In genomic region chr17:7234100-7235012, GRCh38 we compare ENCODE assay signal across 8 cellular contexts. TPM values are rescaled to one million over a fixed set of nuclear protein-coding genes. Genes with fewer than 3 reads are reported as not detected.
DNase-seq lines count a peak whose midpoint lies in the region; FAIRE-seq and TF ChIP-seq lines count a peak whose summit lies in the region.

DVL2 (minus strand) TSS chr17:7234517; CDS start chr17:7234262, 255 bp downstream.

- peaks cover 91% of the 10 kb centered on the region for H3K79me2 ChIP-seq in SK-N-SH (ENCODE audit: insufficient read depth)

- peaks cover 36% of the 10 kb centered on the region for H4K20me1 ChIP-seq in SK-N-SH (ENCODE audit: insufficient read depth)

- H3K4me2 ChIP-seq in SK-N-SH = peak within 1 kb of the TSS; percentile 81

- peak within 1 kb of the TSS; percentile 89 for H3K9ac ChIP-seq in SK-N-SH

- DNase-seq in ELR (ENCODE audit: low read depth) = peak; percentile 97
- DNase-seq in HCEC 1CT = peak; percentile 93
- DNase-seq in MV-4-11 (lab: John Stamatoyannopoulos, UW) = peak; percentile 90
- DNase-seq in SK-N-SH = peak; percentile 97
- peak; percentile 96 for DNase-seq in activated naive CD4-positive, alpha-beta T cell treated with anti-CD3 and anti-CD28 coated beads, Interleukin-2, amount 10 ng/mL, durations not matched to agents 7 days and 5 days
- DNase-seq in frontal cortex (ENCODE audit: low spot score in 2 of 2) = peak; percentile 97 to 98

- peak within 1 kb of the TSS; percentile 98 for H3K4me3 Mint-ChIP-seq in activated naive CD4-positive, alpha-beta T cell treated with anti-CD3 and anti-CD28 coated beads, Interleukin-2, amount 10 ng/mL, durations not matched to agents 7 days and 5 days

- TF ChIP-seq CTCF in SK-N-SH (IDR thresholded peaks at IDR 0.05) = no peak
- TF ChIP-seq CTCF in neutrophil (IDR thresholded peaks at IDR 0.05) = peak; percentile 35
- TF ChIP-seq CTCF in subcutaneous adipose tissue (IDR thresholded peaks at IDR 0.05; ENCODE audit: low read depth) = no peak

- no peaks in the 10 kb centered on the region for H3K27me3 Mint-ChIP-seq in activated naive CD4-positive, alpha-beta T cell treated with anti-CD3 and anti-CD28 coated beads, Interleukin-2, amount 10 ng/mL, durations not matched to agents 7 days and 5 days

- H3K27ac Mint-ChIP-seq in activated naive CD4-positive, alpha-beta T cell treated with anti-CD3 and anti-CD28 coated beads, Interleukin-2, amount 10 ng/mL, durations not matched to agents 7 days and 5 days = peak within 1 kb of the TSS; percentile 88

- H3F3A ChIP-seq in SK-N-SH (replicated peaks; ENCODE audit: insufficient read depth) = peaks cover 34% of the 10 kb centered on the region

- H3K9me3 Mint-ChIP-seq in activated naive CD4-positive, alpha-beta T cell treated with anti-CD3 and anti-CD28 coated beads, Interleukin-2, amount 10 ng/mL, durations not matched to agents 7 days and 5 days = no peaks in the 10 kb centered on the region

- TF ChIP-seq RAD21 in SK-N-SH (IDR thresholded peaks at IDR 0.05; ENCODE audit: low read length) = no peak

- CTCF ChIA-PET in SK-N-SH (lab: Yijun Ruan, JAX) = interaction anchor here (0.6 to 6.5 kb wide), 8 partner anchors 12 to 112 kb away, joined by 3 to 44 read pairs (median 4); partner anchors contain the start of genes ACADVL, CTDNEP1 and DLG4
- CTCF ChIA-PET in activated naive CD4-positive, alpha-beta T cell treated with anti-CD3 and anti-CD28 coated beads, Interleukin-2, amount 10 ng/mL, durations not matched to agents 7 days and 5 days (lab: Charles Lee) = interaction anchor here (1.0 to 1.1 kb wide), 2 partner anchors 20 to 62 kb away, joined by 3 to 4 read pairs; no protein-coding TSS in a partner anchor

- peak within 1 kb of the TSS; percentile 86 to 89 for H3K4me3 ChIP-seq in SK-N-SH (ENCODE audit: low read depth in 2 of 2, low read length in 1 of 2)
- peak within 1 kb of the TSS; percentile 93 to 100 for H3K4me3 ChIP-seq in neutrophil (ENCODE audit: low read depth in 1 of 2, low read length in 1 of 2)

- POLR2A ChIA-PET in SK-N-SH (lab: Yijun Ruan, JAX) = interaction anchor here (0.7 to 1.7 kb wide), 8 partner anchors 9 to 95 kb away, joined by 3 to 27 read pairs (median 4); partner anchors contain the start of genes ACADVL, DLG4, GABARAP and NEURL4

- H3K36me3 ChIP-seq in SK-N-SH (replicated peaks in 1 of 2; ENCODE audit: control insufficient read depth in 1 of 2, insufficient read depth in 2 of 2, low read length in 1 of 2) (peaks cover 31 to 41% of the 10 kb centered on the region in 2 experiments), neutrophil (peaks cover 38% of the 10 kb centered on the region)

- peak within 1 kb of the TSS; percentile 82 to 94 for H3K27ac ChIP-seq in SK-N-SH (ENCODE audit: low read depth in 2 of 2, low read length in 1 of 2)
- peak within 1 kb of the TSS; percentile 79 for H3K27ac ChIP-seq in neutrophil

- H3K9me2 ChIP-seq in SK-N-SH = no peaks in the 10 kb centered on the region

- no peak for FAIRE-seq in frontal cortex (lab: Jason Lieb, UNC)

- WGBS in SK-N-SH (ENCODE audit: low lambda C conversion rate) = 5% methylated on average over 44 of the region's 74 CpGs

- H3K27me3 ChIP-seq in SK-N-SH (ENCODE audit: insufficient read depth) (no peaks in the 10 kb centered on the region), neutrophil (no peaks in the 10 kb centered on the region)

- H3K4me1 ChIP-seq in SK-N-SH (ENCODE audit: control insufficient read depth in 1 of 2, insufficient read depth in 2 of 2, low read depth in 1 of 2, low read length in 1 of 2) (peaks cover 31 to 34% of the 10 kb centered on the region in 2 experiments), neutrophil (ENCODE audit: control insufficient read depth in 1 of 2, insufficient read depth in 1 of 2, low read depth in 1 of 2, low read length in 1 of 2) (peaks cover 41 to 42% of the 10 kb centered on the region in 2 experiments)

- H3K9me3 ChIP-seq in SK-N-SH (no peaks in the 10 kb centered on the region), neutrophil (no peaks in the 10 kb centered on the region)

- H2AFZ ChIP-seq in SK-N-SH (ENCODE audit: low read depth) = peak within 1 kb of the TSS; percentile 35; the same call in 1 of the 2 replicates

- H3K4me1 Mint-ChIP-seq in activated naive CD4-positive, alpha-beta T cell treated with anti-CD3 and anti-CD28 coated beads, Interleukin-2, amount 10 ng/mL, durations not matched to agents 7 days and 5 days = peaks cover 51% of the 10 kb centered on the region

- peak in 1 of 2 experiments; percentile 41; a peak in 1 of 4 replicates for TF ChIP-seq EP300 in SK-N-SH (IDR thresholded peaks at IDR 0.05; ENCODE audit: borderline replicate concordance in 1 of 2, low read depth in 1 of 2, low read length in 1 of 2)

- peaks cover 55% of the 10 kb centered on the region for H3K36me3 Mint-ChIP-seq in activated naive CD4-positive, alpha-beta T cell treated with anti-CD3 and anti-CD28 coated beads, Interleukin-2, amount 10 ng/mL, durations not matched to agents 7 days and 5 days

TF ChIP-seq in SK-N-SH, 30 proteins besides CTCF, POLR2A, EP300 and RAD21 (continues in another document):
- TF ChIP-seq USF1 (IDR thresholded peaks at IDR 0.05; ENCODE audit: borderline replicate concordance, low read depth) = peak; percentile 99
- TF ChIP-seq ELF1 (IDR thresholded peaks at IDR 0.05) = peak; percentile 79
- no peak for TF ChIP-seq RFX5 (IDR thresholded peaks at IDR 0.05; ENCODE audit: low read length)
- peak; percentile 51; the same call in 1 of the 2 replicates for TF ChIP-seq FOXM1 (IDR thresholded peaks at IDR 0.05; ENCODE audit: low read depth)
- TF ChIP-seq NRF1 (IDR thresholded peaks at IDR 0.05; ENCODE audit: low read depth, low read length) = peak; percentile 68
- TF ChIP-seq MAX (IDR thresholded peaks at IDR 0.05; ENCODE audit: low read depth) = peak; percentile 90
- TF ChIP-seq YY1 (IDR thresholded peaks at IDR 0.05; ENCODE audit: low read depth) = peak; percentile 70; the same call in 1 of the 2 replicates
- TF ChIP-seq TAF1 (IDR thresholded peaks at IDR 0.05; ENCODE audit: borderline replicate concordance, low read depth, low read length) = peak; percentile 11; the same call in 1 of the 2 replicates
- peak; percentile 99 for TF ChIP-seq POLR2AphosphoS5 (IDR thresholded peaks at IDR 0.05; ENCODE audit: low read depth, low read length)
- peak; percentile 96 for TF ChIP-seq CHD2 (IDR thresholded peaks at IDR 0.05; ENCODE audit: low read length, partially characterized antibody)
- TF ChIP-seq JUND (IDR thresholded peaks at IDR 0.05) = peak; percentile 66
- TF ChIP-seq SIN3A (IDR thresholded peaks at IDR 0.05; ENCODE audit: borderline replicate concordance, low read depth, low read length) = peak; percentile 72
- no peak for TF ChIP-seq GATA2 (CRISPR knock-in tag; IDR thresholded peaks at IDR 0.05)
- TF ChIP-seq MXI1 (IDR thresholded peaks at IDR 0.05; ENCODE audit: low read depth, low read length) = peak; percentile 86
- TF ChIP-seq TCF12 (IDR thresholded peaks at IDR 0.05) = no peak
- no peak for TF ChIP-seq GABPA (IDR thresholded peaks at IDR 0.05; ENCODE audit: low read depth)
- no peak for TF ChIP-seq IRF3 (IDR thresholded peaks at IDR 0.05; ENCODE audit: low read depth, low read length)
- TF ChIP-seq FOSL2 (IDR thresholded peaks at IDR 0.05; ENCODE audit: borderline replicate concordance, low read depth) = peak; percentile 30; the same call in 1 of the 2 replicates
- peak; percentile 58; the same call in 1 of the 2 replicates for TF ChIP-seq TEAD4 (IDR thresholded peaks at IDR 0.05; ENCODE audit: borderline replicate concordance, insufficient read depth)
- TF ChIP-seq RCOR1 (IDR thresholded peaks at IDR 0.05; ENCODE audit: low read length) = peak; percentile 68
- TF ChIP-seq SMC3 (IDR thresholded peaks at IDR 0.05; ENCODE audit: low read depth, low read length) = peak; percentile 3; the same call in 1 of the 2 replicates
- TF ChIP-seq ZBTB33 (IDR thresholded peaks at IDR 0.05; ENCODE audit: borderline replicate concordance, low read depth) = peak; percentile 90

RNA-seq across cellular contexts. Expression of gene DVL2, which starts in this region (rescaled TPM):
- 6.9 and 8.3 TPM in 2 replicates for polyA plus RNA-seq in SK-N-SH (2012; rRNA removed)
- polyA plus RNA-seq in SK-N-SH (2012; cell fraction: cytosol; rRNA removed) = 4.9 and 7.1 TPM in 2 replicates
- 17.8 and 26.4 TPM in 2 replicates for polyA plus RNA-seq in SK-N-SH (2012; cell fraction: nucleus; rRNA removed)
- total RNA-seq in frontal cortex (53.4 TPM), subcutaneous adipose tissue (10 to 100 TPM; 23.5 to 36.5 (median 27.1) TPM)

Comparison
In these comparisons a context has a peak if more than half of its experiments do, and no peak if none do; other contexts are left out.
1. Peak in every context shown above with its lines: DNase-seq, H3K4me3 ChIP-seq and H3K27ac ChIP-seq.